ENCODE assay signal across 8 cellular contexts in the genomic region with DNA sequence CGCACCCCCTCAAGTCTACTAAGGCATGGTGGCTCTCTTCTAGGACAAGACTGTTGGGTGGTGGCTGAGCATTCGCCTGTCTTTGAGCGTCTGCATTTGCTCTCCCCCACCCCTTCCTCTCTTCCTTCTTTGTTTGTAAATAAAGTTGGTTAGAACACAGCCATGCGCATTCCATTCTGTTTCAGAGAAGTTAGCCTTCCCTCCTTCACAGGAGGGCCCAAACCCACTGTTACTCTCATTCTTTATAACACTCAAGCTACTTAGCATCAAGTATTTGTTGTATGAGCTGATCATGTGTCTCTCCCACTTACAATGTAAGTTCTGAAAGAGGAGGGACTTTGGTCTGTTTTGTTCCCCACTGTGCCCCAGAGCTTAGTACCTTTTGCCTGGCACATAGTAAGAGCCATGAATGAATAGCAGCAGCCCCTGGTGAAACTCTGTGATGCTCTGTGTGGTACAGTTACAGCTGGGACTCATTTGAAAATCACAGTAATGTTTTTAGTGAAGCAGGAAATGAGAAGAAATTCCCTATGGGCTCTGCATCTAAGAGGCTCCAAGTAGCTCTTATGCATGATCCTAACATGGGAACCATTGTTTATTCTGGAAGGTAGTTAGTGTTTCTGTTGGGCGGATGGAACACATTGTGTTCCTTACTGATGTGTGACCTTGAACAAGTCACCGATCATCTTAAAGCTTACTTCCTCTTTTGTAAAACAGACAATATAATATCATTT. TPM values are rescaled to one million over a fixed set of nuclear protein-coding genes. Genes with fewer than 3 reads are reported as not detected.
DNase-seq lines count a peak whose midpoint lies in the region; ATAC-seq and TF ChIP-seq lines count a peak whose summit lies in the region.

No MANE protein-coding gene starts in this region.

- H3K27ac ChIP-seq in Peyer's patch: peak overlapping the region; percentile 36 to 88 (median 66)

- TF ChIP-seq CTCF in Peyer's patch (IDR thresholded peaks at IDR 0.05): no peak

- H3K9me3 ChIP-seq in Peyer's patch (no peaks in the 10 kb centered on the region), MG63 (no peaks in the 10 kb centered on the region)

- H3K4me3 ChIP-seq in Peyer's patch (no peak overlapping the region), MG63 (no peak overlapping the region)

- H3K27me3 ChIP-seq in Peyer's patch (no peaks in the 10 kb centered on the region), MG63 (no peaks in the 10 kb centered on the region)

- H3K4me1 ChIP-seq in Peyer's patch: peaks cover 0 to 46% (median 28%) of the 10 kb centered on the region in 4 donors

- ATAC-seq in GM18868 (IDR thresholded peaks at IDR 0.05; ENCODE audit: unreplicated experiment) (peak; percentile 54), HG02642 (IDR thresholded peaks at IDR 0.05; ENCODE audit: poor library complexity, unreplicated experiment) (peak; percentile 53), left colon (peak; percentile 46)

- intact Hi-C loops in left colon (cut with DNase I, micrococcal nuclease): no loop called here

- DNase-seq in Peyer's patch (no peak), left colon (no peak), NCI-H524 treated with DMSO at 0.1 percent for 48 hours (lab: John Stamatoyannopoulos, UW) (no peak), MG63 (no peak), GM19238 (ENCODE audit: insufficient read length, low spot score) (no peak)
- DNase-seq in activated CD4-positive, CD25-positive, alpha-beta regulatory T cell treated with anti-CD3 and anti-CD28 coated beads, Interleukin-2, amount 50 U/mL, for 72 hours: no peak

- no peak for TF ChIP-seq POLR2A in Peyer's patch (IDR thresholded peaks at IDR 0.05)

- H3K36me3 ChIP-seq in Peyer's patch (no peaks in the 10 kb centered on the region), MG63 (no peaks in the 10 kb centered on the region)

RNA-seq across cellular contexts. Expression of a gene that starts 7.7 kb away (rescaled TPM):
- 100 to 1,000 TPM; 106 to 182 (median 117) TPM for total RNA-seq in Peyer's patch
- 10 to 100 TPM; 62.1 to 93.6 TPM for total RNA-seq in left colon
- 7.8 and 11.5 TPM in 2 replicates for total RNA-seq in MG63 (2014; rRNA removed; shearing (Covaris generic); ENCODE audit: low replicate concordance)
